8 cellular contexts compared by ENCODE assay signal in the genomic region with DNA sequence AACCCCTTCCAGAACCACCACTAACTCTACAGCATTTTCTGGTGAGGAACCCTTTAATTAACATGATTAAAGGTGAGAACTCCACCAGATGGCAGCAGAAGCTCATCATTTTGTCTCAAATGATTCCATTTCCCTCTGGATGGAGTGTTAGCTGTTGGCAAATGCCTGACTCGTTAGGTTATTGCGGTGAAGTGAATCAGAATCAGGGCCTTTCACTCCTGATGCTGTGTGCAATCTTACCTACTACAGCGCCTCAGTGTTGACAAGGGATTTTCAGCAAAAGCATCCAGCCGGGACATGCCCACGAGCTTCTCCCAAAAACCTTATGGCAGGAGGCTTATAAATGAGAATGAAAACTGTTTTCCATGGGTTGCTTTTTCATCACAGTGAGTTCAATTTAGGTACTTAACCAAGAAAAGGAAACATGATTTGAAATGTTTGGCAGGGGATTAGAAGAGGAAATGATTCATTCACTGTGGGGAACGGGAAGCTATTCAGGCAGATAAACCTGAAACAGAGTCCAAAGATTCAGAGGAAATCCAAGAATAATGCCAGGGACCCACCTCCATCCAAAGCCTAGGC. TPM values are rescaled to one million over a fixed set of nuclear protein-coding genes. Genes with fewer than 3 reads are reported as not detected.
DNase-seq lines count a peak whose midpoint lies in the region; ATAC-seq and TF ChIP-seq lines count a peak whose summit lies in the region.

No MANE protein-coding gene starts in this region.

- H3K56ac ChIP-seq in H9 (ENCODE audit: insufficient read length, low read depth, low read length) (no peak overlapping the region), mesendoderm (ENCODE audit: low read length) (no peak overlapping the region)

- no peak overlapping the region for H3K27ac Mint-ChIP-seq in CD4-positive, alpha-beta T cell
- H3K27ac Mint-ChIP-seq in H9 (no peak overlapping the region), endothelial cell (ENCODE audit: unreplicated experiment) (no peak overlapping the region)
- no peak overlapping the region for H3K27ac Mint-ChIP-seq in activated CD4-positive, alpha-beta T cell treated with anti-CD3 and anti-CD28 coated beads, Interleukin-2, amount 10 ng/mL, durations not matched to agents 24 days and 14 days

- H3K4ac ChIP-seq in H9 (ENCODE audit: low read depth, low read length) (no peak overlapping the region), mesendoderm (ENCODE audit: low read depth, low read length) (no peak overlapping the region)

- H2BK12ac ChIP-seq in H9 (ENCODE audit: insufficient read length, low read depth, low read length): no peak overlapping the region

- H2AK5ac ChIP-seq in H9 (ENCODE audit: insufficient read length, low read length): no peak overlapping the region
- no peak overlapping the region for H2AK5ac ChIP-seq in mesendoderm (ENCODE audit: low read length)

- H3K79me1 ChIP-seq in H9 (ENCODE audit: insufficient read depth, low read depth, low read length, poor library complexity, severe bottlenecking) (no peaks in the 10 kb centered on the region), mesendoderm (ENCODE audit: low read length) (no peaks in the 10 kb centered on the region)

- CTCF ChIA-PET in CD4-positive, alpha-beta T cell (lab: Charles Lee): interaction anchor here (0.7 to 2.5 kb wide), 7 partner anchors 12 to 269 kb away, joined by 3 to 12 read pairs (median 4); partner anchors contain the start of gene CAST

- H3K36me3 Mint-ChIP-seq in CD4-positive, alpha-beta T cell (ENCODE audit: low read depth): no peaks in the 10 kb centered on the region
- H3K36me3 Mint-ChIP-seq in H9 (ENCODE audit: insufficient read depth in 1 of 3, low read depth in 3 of 3) (peaks cover 0 to 12% (median 3%) of the 10 kb centered on the region in 3 experiments; a peak in 4 of 7 replicates), endothelial cell (ENCODE audit: low read depth, unreplicated experiment) (peaks cover 4% of the 10 kb centered on the region)
- H3K36me3 Mint-ChIP-seq in activated CD4-positive, alpha-beta T cell treated with anti-CD3 and anti-CD28 coated beads, Interleukin-2, amount 10 ng/mL, durations not matched to agents 24 days and 14 days (ENCODE audit: low read depth): no peaks in the 10 kb centered on the region

- TF ChIP-seq CTCF in CD4-positive, alpha-beta T cell (IDR thresholded peaks at IDR 0.05): peak; percentile 70
- TF ChIP-seq CTCF in H9 (conservative IDR thresholded peaks at IDR 0.05) (peak; percentile 75), endothelial cell (IDR thresholded peaks at IDR 0.05; ENCODE audit: unreplicated experiment) (peak; percentile 56)

- H3K4me3 ChIP-seq in mesendoderm (ENCODE audit: low read length): no peak overlapping the region

- no peaks in the 10 kb centered on the region for H3K9me3 Mint-ChIP-seq in CD4-positive, alpha-beta T cell
- H3K9me3 Mint-ChIP-seq in H9 (peaks cover 10 to 12% of the 10 kb centered on the region in 2 experiments), endothelial cell (ENCODE audit: unreplicated experiment) (no peaks in the 10 kb centered on the region)
- no peaks in the 10 kb centered on the region for H3K9me3 Mint-ChIP-seq in activated CD4-positive, alpha-beta T cell treated with anti-CD3 and anti-CD28 coated beads, Interleukin-2, amount 10 ng/mL, durations not matched to agents 24 days and 14 days

- H3K23ac ChIP-seq in H9 (ENCODE audit: insufficient read length, low read depth, low read length): no peak overlapping the region
- no peak overlapping the region for H3K23ac ChIP-seq in mesendoderm (ENCODE audit: low read length)

- H3T11ph ChIP-seq in H9 (ENCODE audit: low read length): no peak overlapping the region

- no peak overlapping the region for H2BK15ac ChIP-seq in H9 (ENCODE audit: low read depth, low read length)
- no peak overlapping the region for H2BK15ac ChIP-seq in mesendoderm (replicated peaks; ENCODE audit: low read depth)

- H3K18ac ChIP-seq in H9 (ENCODE audit: insufficient read length, low read depth, low read length) (no peak overlapping the region), mesendoderm (ENCODE audit: low read length) (no peak overlapping the region)

- no peak overlapping the region for H3K4me2 ChIP-seq in H9 (ENCODE audit: insufficient read depth, insufficient read length, low read length)
- no peak overlapping the region for H3K4me2 ChIP-seq in mesendoderm (ENCODE audit: low read length)

- H3K79me2 ChIP-seq in H9 (ENCODE audit: insufficient read depth, low read length) (no peaks in the 10 kb centered on the region), mesendoderm (ENCODE audit: control insufficient read depth, insufficient read depth, low read length) (no peaks in the 10 kb centered on the region)

- no CpG with 5 or more reads among the region's 6 CpGs for WGBS in H9 (ENCODE audit: extremely low coverage, insufficient read length, low lambda C conversion rate)
- no CpG with 5 or more reads among the region's 6 CpGs for WGBS in mesendoderm (ENCODE audit: extremely low coverage, insufficient coverage, low lambda C conversion rate)

- no peak overlapping the region for H3K4me3 Mint-ChIP-seq in CD4-positive, alpha-beta T cell
- H3K4me3 Mint-ChIP-seq in H9 (no peak overlapping the region), endothelial cell (ENCODE audit: unreplicated experiment) (no peak overlapping the region)
- H3K4me3 Mint-ChIP-seq in activated CD4-positive, alpha-beta T cell treated with anti-CD3 and anti-CD28 coated beads, Interleukin-2, amount 10 ng/mL, durations not matched to agents 24 days and 14 days: no peak overlapping the region

- peak; percentile 43 for ATAC-seq in CD4-positive, alpha-beta T cell (ENCODE audit: poor library complexity)
- peak; percentile 72 for ATAC-seq in stimulated activated naive CD8-positive, alpha-beta T cell treated with anti-CD3 and anti-CD28 coated beads, Interleukin-15, Interleukin-2, amounts not matched to agents 100 U/mL and 50 U/mL, for 24 hours
- ATAC-seq in GM21786 (IDR thresholded peaks at IDR 0.05; ENCODE audit: unreplicated experiment): no peak

- no peaks in the 10 kb centered on the region for H3K36me3 ChIP-seq in mesendoderm (ENCODE audit: control insufficient read depth, insufficient read depth, low read length)

- H3K4me1 ChIP-seq in H9 (ENCODE audit: insufficient read depth, low read length): no peaks in the 10 kb centered on the region
- no peaks in the 10 kb centered on the region for H3K4me1 ChIP-seq in mesendoderm (ENCODE audit: control insufficient read depth, low read depth, low read length)

- no peak overlapping the region for H4K5ac ChIP-seq in H9 (ENCODE audit: insufficient read length, low read depth, low read length)
- no peak overlapping the region for H4K5ac ChIP-seq in mesendoderm (ENCODE audit: low read length)

- POLR2A ChIA-PET in CD4-positive, alpha-beta T cell (lab: Charles Lee): interaction anchor here (0.7 to 1.3 kb wide), 2 partner anchors 49 to 269 kb away, joined by 3 to 5 read pairs; no protein-coding TSS in a partner anchor

- no peak overlapping the region for H3K14ac ChIP-seq in H9 (ENCODE audit: insufficient read depth, low read length)

- H4K91ac ChIP-seq in H9 (ENCODE audit: insufficient read length, low read depth, low read length): no peak overlapping the region

- no peaks in the 10 kb centered on the region for H4K20me1 ChIP-seq in H9 (ENCODE audit: control insufficient read depth, insufficient read depth, insufficient read length)

- no peak overlapping the region for H2AFZ ChIP-seq in H9 (ENCODE audit: low read length)

- H3K9ac ChIP-seq in H9 (ENCODE audit: extremely low read depth, insufficient read length, low read length) (no peak overlapping the region), mesendoderm (ENCODE audit: low read length) (no peak overlapping the region)

- H2BK120ac ChIP-seq in H9 (ENCODE audit: low read depth, low read length, poor library complexity, severe bottlenecking) (no peak overlapping the region), mesendoderm (ENCODE audit: low read depth, low read length) (no peak overlapping the region)

- H3K27me3 ChIP-seq in CD4-positive, alpha-beta T cell (ENCODE audit: control insufficient read depth, insufficient read depth, low read length): no peaks in the 10 kb centered on the region
- H3K27me3 ChIP-seq in H9 (ENCODE audit: insufficient read depth, low read length) (no peaks in the 10 kb centered on the region), mesendoderm (ENCODE audit: insufficient read depth, low read length, poor library complexity) (no peaks in the 10 kb centered on the region)

- H3K27me3 Mint-ChIP-seq in CD4-positive, alpha-beta T cell: peaks cover 5% of the 10 kb centered on the region
- H3K27me3 Mint-ChIP-seq in H9 (ENCODE audit: low read depth) (peaks cover 2% of the 10 kb centered on the region; the same call in 1 of the 2 replicates), endothelial cell (ENCODE audit: unreplicated experiment) (no peaks in the 10 kb centered on the region)
- peaks cover 47% of the 10 kb centered on the region for H3K27me3 Mint-ChIP-seq in activated CD4-positive, alpha-beta T cell treated with anti-CD3 and anti-CD28 coated beads, Interleukin-2, amount 10 ng/mL, durations not matched to agents 24 days and 14 days

- H4K8ac ChIP-seq in H9 (replicated peaks; ENCODE audit: insufficient read length, low read depth, low read length): no peak overlapping the region
- H4K8ac ChIP-seq in mesendoderm (ENCODE audit: low read depth, low read length): no peak overlapping the region

- no peaks in the 10 kb centered on the region for H3K4me1 Mint-ChIP-seq in CD4-positive, alpha-beta T cell (ENCODE audit: low read depth)
- H3K4me1 Mint-ChIP-seq in H9 (peaks cover 4% of the 10 kb centered on the region in 2 experiments), endothelial cell (ENCODE audit: unreplicated experiment) (peaks cover 5% of the 10 kb centered on the region)
- H3K4me1 Mint-ChIP-seq in activated CD4-positive, alpha-beta T cell treated with anti-CD3 and anti-CD28 coated beads, Interleukin-2, amount 10 ng/mL, durations not matched to agents 24 days and 14 days: peaks cover 6% of the 10 kb centered on the region

- peak in 7 of 10 experiments; percentile 10 to 32 (median 20) for DNase-seq in CD4-positive, alpha-beta T cell
- DNase-seq in H9 (peak; percentile 52), NCI-H446 (lab: John Stamatoyannopoulos, UW) (peak; percentile 63 to 85), endothelial cell (ENCODE audit: low spot score) (peak; percentile 55), mesendoderm (peak; percentile 77)
- DNase-seq in activated CD4-positive, alpha-beta T cell treated with anti-CD3 and anti-CD28 coated beads, Interleukin-2, amount 10 ng/mL, durations not matched to agents 24 days and 14 days: peak; percentile 85
- peak; percentile 55 for DNase-seq in stimulated activated naive CD8-positive, alpha-beta T cell treated with anti-CD3 and anti-CD28 coated beads, Interleukin-15, Interleukin-2, amounts not matched to agents 100 U/mL and 50 U/mL, for 24 hours

- H2BK5ac ChIP-seq in H9 (ENCODE audit: insufficient read length, low read length) (no peak overlapping the region), mesendoderm (ENCODE audit: low read length) (no peak overlapping the region)

- H3K23me2 ChIP-seq in H9 (ENCODE audit: insufficient read length, low read depth, low read length, poor library complexity, severe bottlenecking): no peaks in the 10 kb centered on the region

- H3K27ac ChIP-seq in CD4-positive, alpha-beta T cell (ENCODE audit: low read depth, low read length): no peak overlapping the region
- no peak overlapping the region for H3K27ac ChIP-seq in H9 (ENCODE audit: insufficient read length, low read depth, low read length)
- no peak overlapping the region for H3K27ac ChIP-seq in mesendoderm (ENCODE audit: low read depth, low read length)

- no peaks in the 10 kb centered on the region for H3K9me3 ChIP-seq in CD4-positive, alpha-beta T cell (ENCODE audit: control insufficient read depth, low read length)
- H3K9me3 ChIP-seq in H9 (ENCODE audit: control insufficient read depth, low read depth, low read length): peaks cover 6% of the 10 kb centered on the region

- intact Hi-C loops in CD4-positive, alpha-beta T cell (cut with DNase I, micrococcal nuclease): loop anchor here (1.0 to 5.0 kb wide), 6 partner anchors 74 to 549 kb away; no protein-coding TSS in a partner anchor
- intact Hi-C loops in activated CD4-positive, alpha-beta T cell treated with anti-CD3 and anti-CD28 coated beads, Interleukin-2, amount 10 ng/mL, durations not matched to agents 24 days and 14 days (cut with micrococcal nuclease): loop anchor here (1.0 to 5.0 kb wide), 5 partner anchors 38 to 548 kb away; no protein-coding TSS in a partner anchor

- H2BK20ac ChIP-seq in H9 (ENCODE audit: low read depth, low read length, poor library complexity, severe bottlenecking): no peak overlapping the region

RNA-seq across cellular contexts. Expression of gene CAST, which starts 48.0 kb away (rescaled TPM):
- total RNA-seq in CD4-positive, alpha-beta T cell: 100 to 1,000 TPM; 197 to 200 TPM
- total RNA-seq in H9 (2021): 50.3 and 52.3 TPM in 2 replicates
- 99.3 and 104 TPM in 2 replicates for total RNA-seq in activated CD4-positive, alpha-beta T cell treated with anti-CD3 and anti-CD28 coated beads, Interleukin-2, amount 10 ng/mL, durations not matched to agents 24 days and 14 days
- total RNA-seq in endothelial cell (ENCODE audit: unreplicated experiment): 105 TPM
- polyA plus RNA-seq in mesendoderm (2013, experiment 1 of 2): 22.7 TPM
- polyA plus RNA-seq in mesendoderm (2013, experiment 2 of 2): 25.6 TPM

Comparison
In these comparisons a context has a peak if more than half of its experiments do, and no peak if none do; other contexts are left out.
1. DNase-seq: peak in every context shown above with its lines; median percentile 85 in activated CD4-positive, alpha-beta T cell treated with anti-CD3 and anti-CD28 coated beads, Interleukin-2, amount 10 ng/mL, durations not matched to agents 24 days and 14 days; 77 in mesendoderm; 74 in NCI-H446; 55 in endothelial cell; 55 in stimulated activated naive CD8-positive, alpha-beta T cell treated with anti-CD3 and anti-CD28 coated beads, Interleukin-15, Interleukin-2, amounts not matched to agents 100 U/mL and 50 U/mL, for 24 hours; 52 in H9; 20 in CD4-positive, alpha-beta T cell.